Comparison of ENCODE assay signal across 31 cellular contexts in genomic region chr18:32298289-32298688, GRCh38.
DNase-seq lines count a peak whose midpoint lies in the region; FAIRE-seq and TF ChIP-seq lines count a peak whose summit lies in the region.
"Had no signal": no experiment of that assay in that cellular context is flagged by ENCODE, and none has a peak within 500 bp of the region (broad histone marks: within the 10 kb centered on the region; RNA-seq: fewer than 3 reads in every experiment).

No MANE protein-coding gene starts in this region.

- TF ChIP-seq CTCF in astrocyte (IDR thresholded peaks at IDR 0.05; ENCODE audit: insufficient read depth, low read depth, low read length) = no peak
- TF ChIP-seq CTCF in smooth muscle cell (IDR thresholded peaks at IDR 0.05; ENCODE audit: borderline replicate concordance, insufficient read depth, poor library complexity, severe bottlenecking) = no peak
- no peak for TF ChIP-seq CTCF in GM13976 (IDR thresholded peaks at IDR 0.05; ENCODE audit: borderline replicate concordance, control extremely low read depth, extremely low read depth, insufficient read depth, missing control alignments)

- no peaks in the 10 kb centered on the region for H3K9me2 ChIP-seq in GM23248 (ENCODE audit: insufficient read depth)

- no peak overlapping the region for H3K27ac Mint-ChIP-seq in astrocyte (ENCODE audit: unreplicated experiment)
- H3K27ac Mint-ChIP-seq: activated CD8-positive, alpha-beta memory T cell treated with anti-CD3 and anti-CD28 coated beads, Interleukin-2, amount 10 ng/mL, durations not matched to agents 7 days and 5 days; activated naive CD8-positive, alpha-beta T cell treated with anti-CD3 and anti-CD28 coated beads, Interleukin-2, amount 50 U/mL, for 24 hours; naive B cell; T-helper 1 cell treated with Interleukin-12 subunit alpha and Interleukin-12 subunit beta and Interleukin-4 antibody, amounts not matched to agents 30 μg/mL and 1 μg/mL, for 36 hours had no signal

- no peaks in the 10 kb centered on the region for H3K27me3 Mint-ChIP-seq in astrocyte (ENCODE audit: low read depth, unreplicated experiment)
- H3K27me3 Mint-ChIP-seq: IgD-negative memory B cell had no signal

- no peaks in the 10 kb centered on the region for H3K36me3 Mint-ChIP-seq in astrocyte (ENCODE audit: low read depth, unreplicated experiment)
- H3K36me3 Mint-ChIP-seq: activated CD8-positive, alpha-beta memory T cell treated with anti-CD3 and anti-CD28 coated beads, Interleukin-2, amount 10 ng/mL, durations not matched to agents 7 days and 5 days; IgD-negative memory B cell; naive B cell had no signal

- H4K20me1 ChIP-seq in GM23248 (ENCODE audit: insufficient read depth) = no peaks in the 10 kb centered on the region
- H4K20me1 ChIP-seq in astrocyte (ENCODE audit: insufficient read depth, low read length) = no peaks in the 10 kb centered on the region
- no peaks in the 10 kb centered on the region for H4K20me1 ChIP-seq in smooth muscle cell (ENCODE audit: low read depth)

- H3K79me2 ChIP-seq in GM23248 (ENCODE audit: insufficient read depth) = no peaks in the 10 kb centered on the region
- H3K79me2 ChIP-seq in astrocyte (ENCODE audit: insufficient read depth, low read length) = no peaks in the 10 kb centered on the region
- H3K79me2 ChIP-seq in smooth muscle cell (ENCODE audit: low read depth) = no peaks in the 10 kb centered on the region

- H3K4me3 Mint-ChIP-seq in astrocyte (ENCODE audit: unreplicated experiment) = no peak overlapping the region
- H3K4me3 Mint-ChIP-seq: activated CD8-positive, alpha-beta memory T cell treated with anti-CD3 and anti-CD28 coated beads, Interleukin-2, amount 10 ng/mL, durations not matched to agents 7 days and 5 days; activated naive CD8-positive, alpha-beta T cell treated with anti-CD3 and anti-CD28 coated beads, Interleukin-2, amount 50 U/mL, for 24 hours; activated T-cell treated with anti-CD3 and anti-CD28 coated beads, Interleukin-2, amount 50 U/mL, for 4 hours; IgD-negative memory B cell; naive B cell; T-helper 1 cell treated with Interleukin-12 subunit alpha and Interleukin-12 subunit beta and Interleukin-4 antibody, amounts not matched to agents 30 μg/mL and 1 μg/mL, for 36 hours had no signal

- peaks cover 6% of the 10 kb centered on the region for H3K4me1 Mint-ChIP-seq in astrocyte (ENCODE audit: low read depth, unreplicated experiment)
- H3K4me1 Mint-ChIP-seq: activated naive CD8-positive, alpha-beta T cell treated with anti-CD3 and anti-CD28 coated beads, Interleukin-2, amount 50 U/mL, for 24 hours; naive B cell had no signal

- DNase-seq in GM23248 (peak; percentile 25), astrocyte (ENCODE audit: low read depth) (peak; percentile 29), iris pigment epithelial cell (ENCODE audit: low read depth) (peak; percentile 34), smooth muscle cell (lab: John Stamatoyannopoulos, UW; ENCODE audit: unreplicated experiment) (no peak), GM13976 (ENCODE audit: low spot score) (no peak), NOMO-1 (lab: John Stamatoyannopoulos, UW; ENCODE audit: unreplicated experiment in 2 of 2) (no peak), H4 (ENCODE audit: low spot score) (no peak), head of caudate nucleus (no peak)
- DNase-seq: activated CD4-positive, CD25-positive, alpha-beta regulatory T cell; activated CD8-positive, alpha-beta memory T cell treated with anti-CD3 and anti-CD28 coated beads, Interleukin-2, amount 10 ng/mL, durations not matched to agents 7 days and 5 days; activated gamma-delta T cell treated with Interleukin-2 at 50 U/mL for 16 hours; activated naive CD8-positive, alpha-beta T cell treated with anti-CD3 and anti-CD28 coated beads, Interleukin-2, amount 50 U/mL, for 24 hours; activated T-cell treated with anti-CD3 and anti-CD28 coated beads, Interleukin-2, amount 50 U/mL, for 4 hours; cerebellar nuclear complex; DMS79; esophagus squamous epithelium; GDM1; hypothalamus; left lung; midbrain; naive B cell; NCI-H1694; right cardiac atrium; stimulated activated CD4-positive, alpha-beta T cell treated with anti-CD3 and anti-CD28 coated beads, Interleukin-12 subunit alpha, Interleukin-12 subunit beta, amount 100 ng/mL, for 4 hours; stimulated activated CD4-positive, alpha-beta T cell treated with anti-CD3 and anti-CD28 coated beads, Interleukin-2, amount 100 ng/mL, for 48 hours; transverse colon had no signal

- H3K4me3 ChIP-seq in GM23248 = 0 out of 2 replicates have a peak overlapping the region, but pooled peaks have one; percentile 16
- no peak overlapping the region for H3K4me3 ChIP-seq in astrocyte (ENCODE audit: insufficient read depth, low read depth, low read length)
- no peak overlapping the region for H3K4me3 ChIP-seq in smooth muscle cell
- H3K4me3 ChIP-seq: esophagus squamous epithelium, left lung, transverse colon had no signal

- peaks cover 22% of the 10 kb centered on the region for H3K4me1 ChIP-seq in GM23248 (ENCODE audit: insufficient read depth)
- H3K4me1 ChIP-seq in astrocyte (ENCODE audit: insufficient read depth, low read length) = peaks cover 8% of the 10 kb centered on the region
- no peaks in the 10 kb centered on the region for H3K4me1 ChIP-seq in smooth muscle cell (ENCODE audit: low read depth)
- H3K4me1 ChIP-seq: left lung had no signal

- H3K9ac ChIP-seq in GM23248 (no peak overlapping the region), astrocyte (ENCODE audit: low read length) (no peak overlapping the region), smooth muscle cell (ENCODE audit: low read depth) (no peak overlapping the region)

- FAIRE-seq in astrocyte (lab: Jason Lieb, UNC) = no peak
- FAIRE-seq: TTC549 had no signal

- H3K4me2 ChIP-seq in GM23248 (ENCODE audit: unreplicated experiment) (peak overlapping the region; percentile 14), astrocyte (ENCODE audit: low read length) (no peak overlapping the region), smooth muscle cell (peak overlapping the region; percentile 6)

- H3K9me3 ChIP-seq in GM23248 (ENCODE audit: low read depth) (no peaks in the 10 kb centered on the region), astrocyte (ENCODE audit: insufficient read depth, low read depth, low read length) (no peaks in the 10 kb centered on the region), smooth muscle cell (replicated peaks; ENCODE audit: low read depth) (no peaks in the 10 kb centered on the region)
- H3K9me3 ChIP-seq: esophagus squamous epithelium, left lung, neutrophil, transverse colon had no signal

- no peaks in the 10 kb centered on the region for H3K27me3 ChIP-seq in GM23248 (replicated peaks; ENCODE audit: insufficient read depth)
- no peaks in the 10 kb centered on the region for H3K27me3 ChIP-seq in astrocyte (ENCODE audit: insufficient read depth, low read length)
- H3K27me3 ChIP-seq in smooth muscle cell (ENCODE audit: low read depth) = no peaks in the 10 kb centered on the region
- H3K27me3 ChIP-seq: esophagus squamous epithelium, left lung, transverse colon had no signal

- H3K27ac ChIP-seq in GM23248 = peak overlapping the region; percentile 14; the same call in 1 of the 2 replicates
- H3K27ac ChIP-seq in astrocyte (ENCODE audit: low read depth, low read length) = no peak overlapping the region
- no peak overlapping the region for H3K27ac ChIP-seq in smooth muscle cell (ENCODE audit: low read depth)
- H3K27ac ChIP-seq: C4-2B, esophagus squamous epithelium, left lung, neutrophil, transverse colon had no signal

- in situ Hi-C loops in GM23248 (cut with MboI) (no loop called here), GM13976 (cut with MboI; ENCODE audit: low sequenced_read_pairs, unreplicated experiment) (no loop called here)

- H2AFZ ChIP-seq in GM23248 = peak overlapping the region; percentile 45
- no peak overlapping the region for H2AFZ ChIP-seq in astrocyte (ENCODE audit: low read depth, low read length)
- no peak overlapping the region for H2AFZ ChIP-seq in smooth muscle cell (ENCODE audit: low read depth)

- intact Hi-C loops in head of caudate nucleus (cut with DNase I) = no loop called here

- H3K36me3 ChIP-seq in GM23248 (ENCODE audit: low read depth) (no peaks in the 10 kb centered on the region), astrocyte (ENCODE audit: insufficient read depth, low read length) (no peaks in the 10 kb centered on the region), smooth muscle cell (ENCODE audit: low read depth) (no peaks in the 10 kb centered on the region)
- H3K36me3 ChIP-seq: esophagus squamous epithelium, left lung, neutrophil, transverse colon had no signal

- no peaks in the 10 kb centered on the region for H3K9me3 Mint-ChIP-seq in astrocyte (ENCODE audit: unreplicated experiment)
- H3K9me3 Mint-ChIP-seq: activated naive CD8-positive, alpha-beta T cell treated with anti-CD3 and anti-CD28 coated beads, Interleukin-2, amount 50 U/mL, for 24 hours; activated T-cell treated with anti-CD3 and anti-CD28 coated beads, Interleukin-2, amount 50 U/mL, for 4 hours; IgD-negative memory B cell; naive B cell; T-helper 1 cell treated with Interleukin-12 subunit alpha and Interleukin-12 subunit beta and Interleukin-4 antibody, amounts not matched to agents 30 μg/mL and 1 μg/mL, for 36 hours had no signal

- peaks cover 29% of the 10 kb centered on the region for H3F3A ChIP-seq in GM23248 (ENCODE audit: insufficient read depth)
- no peaks in the 10 kb centered on the region for H3F3A ChIP-seq in smooth muscle cell (ENCODE audit: low read depth)

- 22 to 28% methylated on average over 5 of the region's 5 CpGs for WGBS in GM23248 (ENCODE audit: low coverage in 1 of 2, low lambda C conversion rate in 2 of 2, missing lambda C conversion rate in 2 of 2), 2 experiments
- 61% methylated on average over 5 of the region's 5 CpGs for WGBS in smooth muscle cell (ENCODE audit: low lambda C conversion rate)

Comparison
In these comparisons a context has a peak if more than half of its experiments do, and no peak if none do; other contexts are left out.
1. DNase-seq: peak in GM23248 (single experiment), astrocyte (single experiment) and iris pigment epithelial cell (single experiment); none in smooth muscle cell (single experiment), GM13976 (single experiment), NOMO-1 (0 of 2), H4 (single experiment) and head of caudate nucleus (0 of 42).